In genomic region chr16:88510091-88510719, GRCh38 we compare ENCODE assay signal across 17 cellular contexts. TPM values are rescaled to one million over a fixed set of nuclear protein-coding genes. Genes with fewer than 3 reads are reported as not detected.
A peak's percentile ranks its signal among the peaks of the same experiment; 100 is the strongest.
DNase-seq lines count a peak whose midpoint lies in the region; ATAC-seq and TF ChIP-seq lines count a peak whose summit lies in the region.
"Had no signal": no experiment of that assay in that cellular context is flagged by ENCODE, and none has a peak within 500 bp of the region (broad histone marks: within the 10 kb centered on the region; RNA-seq: fewer than 3 reads in every experiment).

No MANE protein-coding gene starts in this region.

- no peaks in the 10 kb centered on the region for H3K27me3 Mint-ChIP-seq in T-helper 17 cell

- H3K4me1 Mint-ChIP-seq in T-helper 17 cell = peaks cover 6% of the 10 kb centered on the region

- H3K27ac ChIP-seq in mucosa of rectum (ENCODE audit: low read depth in 2 of 2, low read length in 2 of 2) (peak overlapping the region; percentile 23 to 58), Peyer's patch (peak overlapping the region in 2 of 4 donors; percentile 49 to 73)
- H3K27ac ChIP-seq: brain microvascular endothelial cell, tibial artery had no signal

- no peak overlapping the region for H3K4me3 ChIP-seq in mucosa of rectum (ENCODE audit: low read length in 2 of 2)
- no peak overlapping the region for H3K4me3 ChIP-seq in Peyer's patch
- H3K4me3 ChIP-seq: GM12878, mucosa of descending colon, tibial artery had no signal

- ATAC-seq in T-helper 17 cell (no peak), GM18907 (IDR thresholded peaks at IDR 0.05; ENCODE audit: unreplicated experiment) (no peak)
- ATAC-seq: GM12878 had no signal

- H3K36me3 ChIP-seq in mucosa of rectum (ENCODE audit: control insufficient read depth in 2 of 2, insufficient read depth in 2 of 2, low read length in 2 of 2) (no peaks in the 10 kb centered on the region), Peyer's patch (peaks cover 0 to 2% (median 0%) of the 10 kb centered on the region in 3 donors)
- H3K36me3 ChIP-seq: brain microvascular endothelial cell had no signal

- H3K9me3 ChIP-seq in T-helper 17 cell (ENCODE audit: control insufficient read depth, low read length, poor library complexity, severe bottlenecking) (no peaks in the 10 kb centered on the region), mucosa of rectum (ENCODE audit: control insufficient read depth in 2 of 2, low read length in 2 of 2) (no peaks in the 10 kb centered on the region), Peyer's patch (no peaks in the 10 kb centered on the region)
- H3K9me3 ChIP-seq: mucosa of descending colon, tibial artery had no signal

- DNase-seq in DMS 273 treated with DMSO at 0.1 percent for 48 hours (lab: John Stamatoyannopoulos, UW) = peak; percentile 74
- DNase-seq in NCI-H2081 treated with DMSO at 0.1 percent for 48 hours (lab: John Stamatoyannopoulos, UW) = peak; percentile 50
- DNase-seq in T-helper 17 cell = no peak
- DNase-seq in Peyer's patch = no peak
- DNase-seq in NCI-H524 (lab: John Stamatoyannopoulos, UW) = no peak
- DNase-seq in GM03348 (ENCODE audit: low spot score) = no peak
- DNase-seq: brain microvascular endothelial cell; endodermal cell; MM.1S; NCI-H82; Right ventricle myocardium superior; stimulated activated CD4-positive, alpha-beta T cell treated with anti-CD3 and anti-CD28 coated beads, Interleukin-2, amount 100 ng/mL, for 48 hours; tibial artery had no signal

- peak overlapping the region; percentile 43 for H3K4me3 Mint-ChIP-seq in T-helper 17 cell
- H3K4me3 Mint-ChIP-seq: endodermal cell had no signal

- TF ChIP-seq CTCF in Peyer's patch (IDR thresholded peaks at IDR 0.05) = no peak

- H3K36me3 Mint-ChIP-seq in T-helper 17 cell (ENCODE audit: low read depth) = no peaks in the 10 kb centered on the region

- peak overlapping the region in 1 of 2 donors; percentile 66 for H3K9ac ChIP-seq in mucosa of rectum (ENCODE audit: low read depth in 1 of 2, low read length in 2 of 2)

- H3K4me1 ChIP-seq in mucosa of rectum (ENCODE audit: control insufficient read depth in 2 of 2, insufficient read depth in 2 of 2, low read length in 2 of 2) = peaks cover 0 to 15% of the 10 kb centered on the region in 2 donors
- peaks cover 0 to 16% (median under 1%) of the 10 kb centered on the region in 4 donors for H3K4me1 ChIP-seq in Peyer's patch
- H3K4me1 ChIP-seq: tibial artery had no signal

- H3K27ac Mint-ChIP-seq in T-helper 17 cell = no peak overlapping the region
- H3K27ac Mint-ChIP-seq: endodermal cell had no signal

- no peak for TF ChIP-seq POLR2A in Peyer's patch (IDR thresholded peaks at IDR 0.05)

- H3K27me3 ChIP-seq in mucosa of rectum (ENCODE audit: control insufficient read depth in 2 of 2, insufficient read depth in 2 of 2, low read length in 2 of 2) = no peaks in the 10 kb centered on the region
- no peaks in the 10 kb centered on the region for H3K27me3 ChIP-seq in Peyer's patch
- H3K27me3 ChIP-seq: brain microvascular endothelial cell had no signal

RNA-seq across cellular contexts. Expression of gene ZFPM1, which starts 57.1 kb away (rescaled TPM):
- 10 to 100 TPM; 24.6 to 29.4 TPM for total RNA-seq in T-helper 17 cell
- total RNA-seq in Peyer's patch = 1 to 10 TPM; 3.0 to 7.9 (median 4.9) TPM

RNA-seq across cellular contexts. Expression of gene ZC3H18, which starts 60.0 kb away (rescaled TPM):
- total RNA-seq in T-helper 17 cell (100 to 1,000 TPM; 100 to 141 TPM), Peyer's patch (10 to 100 TPM; 22.8 to 47.0 (median 32.9) TPM)

Comparison
In these comparisons a context has a peak if more than half of its experiments do, and no peak if none do; other contexts are left out.
1. DNase-seq: peak in DMS 273 treated with DMSO at 0.1 percent for 48 hours (single experiment) and NCI-H2081 treated with DMSO at 0.1 percent for 48 hours (single experiment); none in T-helper 17 cell (0 of 3), Peyer's patch (0 of 3), NCI-H524 (0 of 2) and GM03348 (single experiment).